Comparison of ENCODE assay signal across 1 cellular context in genomic region chr12:113932411-113933196, GRCh38.
TF ChIP-seq lines count a peak whose summit lies in the region.

No MANE protein-coding gene starts in this region.

TF ChIP-seq in K562, 482 proteins besides CTCF, POLR2A, EP300 and RAD21 (continued from another document and continues in another):
- no peak for TF ChIP-seq MEF2D (tag; conservative IDR thresholded peaks at IDR 0.05; ENCODE audit: low read depth)
- TF ChIP-seq MTA3 (IDR thresholded peaks at IDR 0.05; ENCODE audit: borderline replicate concordance): peak; percentile 86
- no peak for TF ChIP-seq ZNF830 (CRISPR knock-in tag; IDR thresholded peaks at IDR 0.05)
- TF ChIP-seq FOXK1 (CRISPR knock-in tag; IDR thresholded peaks at IDR 0.05; ENCODE audit: borderline replicate concordance): no peak
- TF ChIP-seq YY1 (IDR thresholded peaks at IDR 0.05; ENCODE audit: borderline replicate concordance in 1 of 3, control insufficient read depth in 1 of 3, extremely low read depth in 1 of 3, insufficient read depth in 3 of 3, insufficient read length in 1 of 3, insufficient replicate concordance in 2 of 3, low read depth in 1 of 3, low read length in 2 of 3): no peak
- no peak for TF ChIP-seq NR4A1 (CRISPR knock-in tag; IDR thresholded peaks at IDR 0.05)
- peak; percentile 44; the same call in 1 of the 2 replicates for TF ChIP-seq NR4A1 (tag; IDR thresholded peaks at IDR 0.05)
- no peak for TF ChIP-seq ETS2 (tag; IDR thresholded peaks at IDR 0.05; ENCODE audit: borderline replicate concordance, poor library complexity, severe bottlenecking)
- TF ChIP-seq MAFK (IDR thresholded peaks at IDR 0.05; ENCODE audit: low read length): no peak
- TF ChIP-seq VEZF1 (CRISPR knock-in tag; IDR thresholded peaks at IDR 0.05): peak; percentile 98
- peak; percentile 65; the same call in 1 of the 2 replicates for TF ChIP-seq BHLHE40 (IDR thresholded peaks at IDR 0.05; ENCODE audit: low read length)
- TF ChIP-seq TEAD4 (IDR thresholded peaks at IDR 0.05; ENCODE audit: low read length): peak; percentile 98
- TF ChIP-seq TEAD4 (CRISPR knock-in tag; IDR thresholded peaks at IDR 0.05; ENCODE audit: borderline replicate concordance): no peak
- TF ChIP-seq STAG1 (CRISPR knock-in tag; IDR thresholded peaks at IDR 0.05; ENCODE audit: borderline replicate concordance): no peak
- peak; percentile 98 for TF ChIP-seq CXXC5 (CRISPR knock-in tag; IDR thresholded peaks at IDR 0.05)
- no peak for TF ChIP-seq ZNF280A (IDR thresholded peaks at IDR 0.05; ENCODE audit: low read depth, partially characterized antibody)
- TF ChIP-seq GATAD2A (IDR thresholded peaks at IDR 0.05): peak; percentile 98
- no peak for TF ChIP-seq PATZ1 (CRISPR knock-in tag; IDR thresholded peaks at IDR 0.05; ENCODE audit: borderline replicate concordance)
- no peak for TF ChIP-seq RBM34 (IDR thresholded peaks at IDR 0.05; ENCODE audit: borderline replicate concordance, insufficient read depth, low read length)
- TF ChIP-seq PML (IDR thresholded peaks at IDR 0.05; ENCODE audit: low read length): peak; percentile 95
- TF ChIP-seq REST (CRISPR knock-in tag; IDR thresholded peaks at IDR 0.05; ENCODE audit: low read depth): no peak
- TF ChIP-seq ZNF316 (IDR thresholded peaks at IDR 0.05): no peak
- TF ChIP-seq SOX6 (IDR thresholded peaks at IDR 0.05): peak; percentile 97
- no peak for TF ChIP-seq GTF2B (IDR thresholded peaks at IDR 0.05; ENCODE audit: extremely low read depth, insufficient read length)
- TF ChIP-seq HEY1 (CRISPR knock-in tag; IDR thresholded peaks at IDR 0.05; ENCODE audit: borderline replicate concordance): no peak
- no peak for TF ChIP-seq SAFB (IDR thresholded peaks at IDR 0.05; ENCODE audit: borderline replicate concordance, low read depth, low read length)
- TF ChIP-seq HCFC1 (IDR thresholded peaks at IDR 0.05; ENCODE audit: low read depth, low read length): no peak
- no peak for TF ChIP-seq TFAP4 (CRISPR knock-in tag; IDR thresholded peaks at IDR 0.05; ENCODE audit: borderline replicate concordance)
- TF ChIP-seq ID3 (CRISPR knock-in tag; IDR thresholded peaks at IDR 0.05): no peak
- peak; percentile 69 for TF ChIP-seq ID3 (tag; IDR thresholded peaks at IDR 0.05)
- TF ChIP-seq ZNF695 (CRISPR knock-in tag; IDR thresholded peaks at IDR 0.05): no peak
- no peak for TF ChIP-seq ZSCAN32 (CRISPR knock-in tag; IDR thresholded peaks at IDR 0.05)
- no peak for TF ChIP-seq ZNF77 (CRISPR knock-in tag; IDR thresholded peaks at IDR 0.05)
- TF ChIP-seq HMGXB4 (CRISPR knock-in tag; IDR thresholded peaks at IDR 0.05): no peak
- no peak for TF ChIP-seq DNMT1 (IDR thresholded peaks at IDR 0.05)
- TF ChIP-seq MECOM (CRISPR knock-in tag; IDR thresholded peaks at IDR 0.05): no peak
- no peak for TF ChIP-seq FUS (optimal IDR thresholded peaks at IDR 0.05; ENCODE audit: low read depth, low read length)
- peak; percentile 97 for TF ChIP-seq MTA2 (IDR thresholded peaks at IDR 0.05; ENCODE audit: low read depth)
- no peak for TF ChIP-seq ZNF431 (CRISPR knock-in tag; IDR thresholded peaks at IDR 0.05)
- no peak for TF ChIP-seq POLR3A (IDR thresholded peaks at IDR 0.05; ENCODE audit: borderline replicate concordance, extremely low read depth, insufficient read depth, insufficient read length)
- no peak for TF ChIP-seq MCM2 (IDR thresholded peaks at IDR 0.05; ENCODE audit: low read depth)
- TF ChIP-seq ZNF124 (CRISPR knock-in tag; IDR thresholded peaks at IDR 0.05): no peak
- no peak for TF ChIP-seq SMARCA5 (IDR thresholded peaks at IDR 0.05)
- peak; percentile 86 for TF ChIP-seq GATA2 (CRISPR knock-in tag; IDR thresholded peaks at IDR 0.05)
- no peak for TF ChIP-seq ESRRA (IDR thresholded peaks at IDR 0.05; ENCODE audit: borderline replicate concordance, low read depth)
- TF ChIP-seq ZNF395 (CRISPR knock-in tag; IDR thresholded peaks at IDR 0.05): peak; percentile 92; the same call in 1 of the 2 replicates
- TF ChIP-seq ELF1 (tag; IDR thresholded peaks at IDR 0.05): no peak
- TF ChIP-seq THAP7 (CRISPR knock-in tag; IDR thresholded peaks at IDR 0.05): no peak
- peak; percentile 76 for TF ChIP-seq HMGN3 (IDR thresholded peaks at IDR 0.05; ENCODE audit: borderline replicate concordance, extremely low read depth, insufficient read length, low read depth, low read length)
- peak; percentile 43; the same call in 1 of the 2 replicates for TF ChIP-seq FOXJ2 (tag; IDR thresholded peaks at IDR 0.05)
- no peak for TF ChIP-seq HBP1 (CRISPR knock-in tag; IDR thresholded peaks at IDR 0.05)
- TF ChIP-seq CREM (IDR thresholded peaks at IDR 0.05; ENCODE audit: low read depth): peak; percentile 80
- TF ChIP-seq SRSF1 (IDR thresholded peaks at IDR 0.05; ENCODE audit: low read depth, low read length): no peak
